Comparison of ENCODE assay signal across 9 cellular contexts in the genomic region with DNA sequence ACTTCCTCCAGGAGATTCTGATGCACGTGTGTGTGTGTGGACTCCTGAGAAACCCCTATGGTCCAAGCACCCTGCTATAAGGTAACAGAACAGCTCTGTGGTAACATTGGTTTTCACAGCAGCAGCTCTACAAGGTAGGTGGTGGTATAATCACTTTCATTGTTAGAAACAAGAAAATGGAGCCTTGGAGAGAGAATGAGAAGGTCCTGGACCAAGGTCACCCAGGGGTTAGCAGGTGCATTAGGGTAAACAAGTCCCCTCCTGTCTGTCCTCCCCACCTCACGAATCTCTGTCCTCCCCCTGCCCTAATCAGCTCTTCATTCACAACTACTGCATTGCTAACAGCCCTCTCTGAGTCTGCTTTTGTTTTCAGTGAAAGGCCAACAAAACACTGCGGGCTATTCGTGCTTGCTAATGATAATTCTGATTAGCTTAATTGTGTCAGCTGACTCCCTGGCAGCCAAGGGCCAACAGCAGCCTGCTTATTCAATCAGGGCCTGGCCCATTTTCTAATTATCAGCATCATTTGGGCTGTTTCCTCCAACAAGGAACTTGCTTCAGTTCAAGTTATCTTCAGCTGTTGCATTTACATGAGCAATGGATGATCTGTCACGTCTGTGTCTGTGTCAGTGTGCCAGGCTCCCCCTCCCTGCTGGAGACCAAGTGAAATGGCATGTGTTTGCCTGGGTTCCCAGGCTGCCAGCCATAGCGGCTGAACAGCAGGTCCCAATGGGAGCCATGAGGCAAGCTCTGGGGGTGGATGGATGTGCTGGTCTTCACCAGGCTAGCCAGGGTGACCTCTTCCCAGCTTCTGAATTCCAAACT. TPM values are rescaled to one million over a fixed set of nuclear protein-coding genes. Genes with fewer than 3 reads are reported as not detected.
A peak's percentile ranks its signal among the peaks of the same experiment; 100 is the strongest.
DNase-seq lines count a peak whose midpoint lies in the region; ATAC-seq, FAIRE-seq and TF ChIP-seq lines count a peak whose summit lies in the region.
"Had no signal": no experiment of that assay in that cellular context is flagged by ENCODE, and none has a peak within 500 bp of the region (broad histone marks: within the 10 kb centered on the region; RNA-seq: fewer than 3 reads in every experiment).

No MANE protein-coding gene starts in this region.

- ATAC-seq in HG03457 (IDR thresholded peaks at IDR 0.05; ENCODE audit: unreplicated experiment), result peak; percentile 65

- peak; percentile 77 for DNase-seq in ELF-1 (ENCODE audit: low read depth, low spot score)
- peak; percentile 25 for DNase-seq in GM20000 (ENCODE audit: low spot score)
- DNase-seq in esophagus squamous epithelium (lab: John Stamatoyannopoulos, UW), result no peak
- DNase-seq in superior temporal gyrus (ENCODE audit: extremely low spot score), result peak; percentile 97
- DNase-seq in KG1 (lab: John Stamatoyannopoulos, UW), result no peak
- DNase-seq in activated effector memory CD4-positive, alpha-beta T cell treated with anti-CD3 and anti-CD28 coated beads, Interleukin-2, amount 50 U/mL, for 16 hours, result no peak
- no peak for DNase-seq in RCC 7860 (ENCODE audit: low spot score)
- DNase-seq: activated T-cell treated with anti-CD3 and anti-CD28 coated beads, Interleukin-2, amount 50 U/mL, for 4 hours had no signal

- no peak overlapping the region for H3K4me3 ChIP-seq in esophagus squamous epithelium

- peak overlapping the region in 3 of 4 donors; percentile 15 to 30 (median 26) for H3K27ac ChIP-seq in esophagus squamous epithelium

- no peak for FAIRE-seq in RCC 7860 (lab: Jason Lieb, UNC)

- no peaks in the 10 kb centered on the region for H3K27me3 ChIP-seq in esophagus squamous epithelium

- TF ChIP-seq CTCF in GM20000 (IDR thresholded peaks at IDR 0.05; ENCODE audit: extremely low read depth, missing control alignments) (no peak), esophagus squamous epithelium (IDR thresholded peaks at IDR 0.05) (no peak)

- peaks cover 5 to 45% (median 16%) of the 10 kb centered on the region in 3 donors for H3K4me1 ChIP-seq in esophagus squamous epithelium

- intact Hi-C loops in esophagus squamous epithelium (cut with DNase I), result no loop called here

- no peaks in the 10 kb centered on the region for H3K9me3 ChIP-seq in esophagus squamous epithelium

- 54 to 79% methylated on average over 5 of the region's 6 CpGs for WGBS in esophagus squamous epithelium, 2 donors

- peaks cover 0 to 6% (median 0%) of the 10 kb centered on the region in 3 donors for H3K36me3 ChIP-seq in esophagus squamous epithelium

- no peak for TF ChIP-seq POLR2A in esophagus squamous epithelium (IDR thresholded peaks at IDR 0.05)

RNA-seq across cellular contexts. Expression of a gene that starts 56.7 kb away (rescaled TPM):
- total RNA-seq in esophagus squamous epithelium, result not detected
- total RNA-seq: activated T-cell treated with anti-CD3 and anti-CD28 coated beads, Interleukin-2, amount 50 U/mL, for 4 hours had no signal

Comparison
In these comparisons a context has a peak if more than half of its experiments do, and no peak if none do; other contexts are left out.
1. DNase-seq: peak in ELF-1 (single experiment), GM20000 (single experiment) and superior temporal gyrus (single experiment); none in esophagus squamous epithelium (single experiment), KG1 (single experiment), activated effector memory CD4-positive, alpha-beta T cell treated with anti-CD3 and anti-CD28 coated beads, Interleukin-2, amount 50 U/mL, for 16 hours (single experiment) and RCC 7860 (single experiment).